ENCODE assay signal across 8 cellular contexts in the genomic region with DNA sequence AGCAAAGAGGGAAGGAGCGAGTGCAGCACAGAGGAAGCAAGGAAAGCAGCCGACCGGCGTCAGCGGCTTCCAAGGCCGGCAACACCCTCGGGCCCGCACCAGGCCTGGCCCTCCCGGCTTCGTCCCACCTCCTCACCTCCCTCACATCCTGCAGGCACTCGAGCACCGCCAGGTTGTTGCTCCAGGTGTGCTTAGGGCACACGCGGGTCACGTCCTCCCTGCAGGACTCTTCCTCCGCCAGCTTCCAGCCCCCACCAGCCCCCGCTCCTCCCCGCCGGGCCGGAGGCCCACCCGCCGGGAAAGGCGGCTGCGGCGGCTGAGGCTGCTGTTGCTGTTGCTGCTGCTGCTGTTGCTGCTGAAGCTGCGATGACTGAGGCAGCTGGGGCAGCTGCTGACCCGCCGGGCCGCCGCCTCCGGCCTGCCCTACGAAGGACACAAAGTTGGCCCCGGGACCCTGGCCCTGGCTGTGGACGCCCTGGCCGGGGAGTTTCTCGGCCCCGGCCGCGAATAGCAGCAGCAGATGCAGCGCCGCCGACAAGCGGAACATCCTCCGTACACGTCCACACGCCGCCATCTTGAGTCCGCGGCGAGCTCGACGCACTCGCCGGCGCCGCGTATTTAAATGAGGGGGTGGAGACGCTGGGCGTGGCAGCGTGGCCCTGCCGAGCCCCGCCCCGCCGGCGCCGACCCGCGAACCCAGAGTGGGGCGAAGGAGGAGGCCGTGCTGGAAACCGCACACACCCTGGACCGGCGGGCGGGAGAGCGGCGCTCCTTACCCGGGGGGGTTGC. TPM values are rescaled to one million over a fixed set of nuclear protein-coding genes. Genes with fewer than 3 reads are reported as not detected.
DNase-seq lines count a peak whose midpoint lies in the region; ATAC-seq, FAIRE-seq and TF ChIP-seq lines count a peak whose summit lies in the region.

Gene GLG1, minus strand, starts transcription at position 594 of the 789 bp plus-strand sequence. Its CDS starts 20 bp downstream, at position 574.

- no peaks in the 10 kb centered on the region for H3K9me3 ChIP-seq in A549

- H3K4me2 ChIP-seq in A549, result peak within 1 kb of the TSS; percentile 97

- H3K36me3 Mint-ChIP-seq in WTC11 (peaks cover 3% of the 10 kb centered on the region; the same call in 1 of the 2 replicates), immature natural killer cell (no peaks in the 10 kb centered on the region)

- H3K27me3 Mint-ChIP-seq in WTC11 (ENCODE audit: low read depth) (no peaks in the 10 kb centered on the region), immature natural killer cell (ENCODE audit: low read depth in 3 of 3) (peaks cover 3 to 5% (median 5%) of the 10 kb centered on the region in 3 donors)

- peak; percentile 94 to 97 for ATAC-seq in A549
- ATAC-seq in GM18858 (IDR thresholded peaks at IDR 0.05; ENCODE audit: unreplicated experiment), result peak; percentile 91
- peak; percentile 94 for ATAC-seq in HG03066 (IDR thresholded peaks at IDR 0.05; ENCODE audit: low read depth, unreplicated experiment)
- ATAC-seq in WTC11, result peak; percentile 85

- no peak for FAIRE-seq in A549 (lab: Jason Lieb, UNC)
- no peak for FAIRE-seq in bronchial epithelial cell (lab: Jason Lieb, UNC)

- peak; percentile 56 to 91 for DNase-seq in A549 (ENCODE audit: low read depth in 1 of 2, low spot score in 1 of 2)
- peak; percentile 40 for DNase-seq in NCI-H2196 treated with DMSO at 0.1 percent for 48 hours (lab: John Stamatoyannopoulos, UW; ENCODE audit: unreplicated experiment)
- peak; percentile 90 for DNase-seq in WTC11 (ENCODE audit: low spot score)
- peak; percentile 79 for DNase-seq in bronchial epithelial cell (ENCODE audit: low read depth)
- DNase-seq in immature natural killer cell, result peak; percentile 92 to 93 (median 92)
- peak; percentile 86 for DNase-seq in smooth muscle cell of the brain vasculature (ENCODE audit: low read depth, low spot score)

- peak; percentile 99 for TF ChIP-seq POLR2A in A549 (IDR thresholded peaks at IDR 0.05; ENCODE audit: low read length)

- H3K27ac ChIP-seq in A549, result peak within 1 kb of the TSS; percentile 92 to 96

- TF ChIP-seq CTCF in A549 (IDR thresholded peaks at IDR 0.05) (no peak), WTC11 (IDR thresholded peaks at IDR 0.05) (no peak), bronchial epithelial cell (IDR thresholded peaks at IDR 0.05; ENCODE audit: insufficient read depth, low read length, severe bottlenecking) (no peak)

- H3K4me1 Mint-ChIP-seq in WTC11 (peaks cover 45% of the 10 kb centered on the region), immature natural killer cell (peaks cover 51 to 63% of the 10 kb centered on the region in 2 donors)

- TF ChIP-seq RAD21 in A549 (conservative IDR thresholded peaks at IDR 0.05 in 1 of 2, IDR thresholded peaks at IDR 0.05 in 1 of 2), result 0 out of 5 replicates have a peak, but pooled peaks of 1 of the 2 experiments have one; percentile 27

- H3K27me3 ChIP-seq in bronchial epithelial cell (ENCODE audit: control insufficient read depth, insufficient read depth, low read length), result no peaks in the 10 kb centered on the region

- no peak for TF ChIP-seq EP300 in A549 (IDR thresholded peaks at IDR 0.05)

- H3K36me3 ChIP-seq in bronchial epithelial cell (ENCODE audit: control insufficient read depth, insufficient read depth, low read length), result no peaks in the 10 kb centered on the region

- 2% methylated on average over 47 of the region's 77 CpGs for whole genome bisulfite sequencing in A549 (ENCODE audit: missing lambda C conversion rate)

- H3K4me3 Mint-ChIP-seq in WTC11, result peak within 1 kb of the TSS; percentile 86
- peak within 1 kb of the TSS; percentile 92 to 99 (median 95) for H3K4me3 Mint-ChIP-seq in immature natural killer cell

- H3K4me1 ChIP-seq in A549, result peaks cover 35% of the 10 kb centered on the region

- POLR2A ChIA-PET in A549 (lab: Yijun Ruan, JAX) (interaction anchor here (0.5 to 1.4 kb wide), 19 partner anchors 10 to 152 kb away, joined by 3 to 11 read pairs (median 4); partner anchors contain the start of genes MLKL and RFWD3), WTC11 (lab: Charles Lee) (interaction anchor here (1.2 to 2.2 kb wide), 4 partner anchors 14 to 60 kb away, joined by 3 to 8 read pairs (median 4); partner anchors contain the start of gene RFWD3)

- H3K4me3 ChIP-seq in A549, result peak within 1 kb of the TSS; percentile 89
- peak within 1 kb of the TSS; percentile 93 for H3K4me3 ChIP-seq in bronchial epithelial cell (ENCODE audit: low read depth, low read length)

- CTCF ChIA-PET in A549 (lab: Yijun Ruan, JAX), result interaction anchor here (1.8 to 2.0 kb wide), 2 partner anchors 10 to 16 kb away, joined by 4 to 5 read pairs; no protein-coding TSS in a partner anchor
- CTCF ChIA-PET in WTC11 (lab: Charles Lee), result interaction anchor here (0.5 to 1.0 kb wide), 4 partner anchors 16 to 256 kb away, joined by 3 to 6 read pairs (median 3); no protein-coding TSS in a partner anchor

- peak within 1 kb of the TSS; percentile 96 for H3K27ac Mint-ChIP-seq in WTC11
- peak within 1 kb of the TSS; percentile 94 to 98 (median 97) for H3K27ac Mint-ChIP-seq in immature natural killer cell

- H3K9me3 Mint-ChIP-seq in WTC11 (no peaks in the 10 kb centered on the region), immature natural killer cell (no peaks in the 10 kb centered on the region)

TF ChIP-seq in A549, 52 proteins besides CTCF, POLR2A, EP300 and RAD21 (continues in another document):
- TF ChIP-seq BCL3 (IDR thresholded peaks at IDR 0.05) (peak; percentile 88; the same call in 2 of the 3 replicates), FOXS1 (CRISPR knock-in tag; IDR thresholded peaks at IDR 0.05) (no peak), RARB (CRISPR knock-in tag; IDR thresholded peaks at IDR 0.05) (no peak), POLR2AphosphoS2 (conservative IDR thresholded peaks at IDR 0.05; ENCODE audit: low read length) (no peak)
- TF ChIP-seq, protein P1, sequence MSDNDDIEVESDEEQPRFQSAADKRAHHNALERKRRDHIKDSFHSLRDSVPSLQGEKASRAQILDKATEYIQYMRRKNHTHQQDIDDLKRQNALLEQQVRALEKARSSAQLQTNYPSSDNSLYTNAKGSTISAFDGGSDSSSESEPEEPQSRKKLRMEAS (IDR thresholded peaks at IDR 0.05), result peak; percentile 77

TF ChIP-seq in WTC11, 78 proteins besides CTCF, POLR2A, EP300 and RAD21 (continues in another document):
- TF ChIP-seq ESRRA (CRISPR knock-in tag; IDR thresholded peaks at IDR 0.05; ENCODE audit: borderline replicate concordance), result 0 out of 2 replicates have a peak, but pooled peaks have one; percentile 79
- no peak for TF ChIP-seq EMX1 (CRISPR knock-in tag; IDR thresholded peaks at IDR 0.05)
- 0 out of 2 replicates have a peak, but pooled peaks have one; percentile 45 for TF ChIP-seq ZNF416 (CRISPR knock-in tag; IDR thresholded peaks at IDR 0.05)
- peak; percentile 60; the same call in 1 of the 2 replicates for TF ChIP-seq SMAD3 (CRISPR knock-in tag; IDR thresholded peaks at IDR 0.05; ENCODE audit: borderline replicate concordance)
- TF ChIP-seq TP53 (CRISPR knock-in tag; IDR thresholded peaks at IDR 0.05), result 0 out of 2 replicates have a peak, but pooled peaks have one; percentile 50
- peak; percentile 48; the same call in 1 of the 2 replicates for TF ChIP-seq TEAD1 (CRISPR knock-in tag; IDR thresholded peaks at IDR 0.05)
- peak; percentile 79; the same call in 1 of the 2 replicates for TF ChIP-seq FOXK1 (CRISPR knock-in tag; IDR thresholded peaks at IDR 0.05)
- TF ChIP-seq, protein P2, sequence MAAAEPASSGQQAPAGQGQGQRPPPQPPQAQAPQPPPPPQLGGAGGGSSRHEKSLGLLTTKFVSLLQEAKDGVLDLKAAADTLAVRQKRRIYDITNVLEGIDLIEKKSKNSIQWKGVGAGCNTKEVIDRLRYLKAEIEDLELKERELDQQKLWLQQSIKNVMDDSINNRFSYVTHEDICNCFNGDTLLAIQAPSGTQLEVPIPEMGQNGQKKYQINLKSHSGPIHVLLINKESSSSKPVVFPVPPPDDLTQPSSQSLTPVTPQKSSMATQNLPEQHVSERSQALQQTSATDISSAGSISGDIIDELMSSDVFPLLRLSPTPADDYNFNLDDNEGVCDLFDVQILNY (CRISPR knock-in tag; IDR thresholded peaks at IDR 0.05), result peak; percentile 53; the same call in 1 of the 2 replicates
- peak; percentile 86 for TF ChIP-seq MYBL2 (CRISPR knock-in tag; IDR thresholded peaks at IDR 0.05)
- TF ChIP-seq ZNF423 (CRISPR knock-in tag; IDR thresholded peaks at IDR 0.05), result 0 out of 2 replicates have a peak, but pooled peaks have one; percentile 42
- TF ChIP-seq OVOL2 (CRISPR knock-in tag; IDR thresholded peaks at IDR 0.05; ENCODE audit: borderline replicate concordance), result no peak
- TF ChIP-seq, protein P1 (CRISPR knock-in tag; IDR thresholded peaks at IDR 0.05), result peak; percentile 82
- TF ChIP-seq FOXP1 (CRISPR knock-in tag; IDR thresholded peaks at IDR 0.05; ENCODE audit: borderline replicate concordance), result peak; percentile 87; the same call in 1 of the 2 replicates
- TF ChIP-seq PREB (CRISPR knock-in tag; IDR thresholded peaks at IDR 0.05; ENCODE audit: borderline replicate concordance), result peak; percentile 91; the same call in 1 of the 2 replicates
- TF ChIP-seq ETV6 (CRISPR knock-in tag; IDR thresholded peaks at IDR 0.05), result peak; percentile 66; the same call in 1 of the 2 replicates
- TF ChIP-seq SMAD4 (CRISPR knock-in tag; IDR thresholded peaks at IDR 0.05), result peak; percentile 29; the same call in 1 of the 2 replicates

RNA-seq across cellular contexts. Expression of gene GLG1, which starts in this region (rescaled TPM):
- polyA plus RNA-seq in A549 (2011; rRNA removed), result 90.6 and 91.7 TPM in 2 replicates
- 21.0 and 21.5 TPM in 2 replicates for polyA plus RNA-seq in A549 (2012; cell fraction: cytosol; rRNA removed)
- 47.7 and 69.8 TPM in 2 replicates for polyA plus RNA-seq in A549 (2012; cell fraction: nucleus; rRNA removed)
- polyA plus RNA-seq in A549 (2017; fragmentation: RNase III; extraction: RNeasy Plus Mini Kit Qiagen cat#74134 plus additional on column Dnase treatment), result 47.3 to 53.5 TPM (median 51.9 TPM) in 3 replicates
- 107 and 110 TPM in 2 replicates for polyA minus RNA-seq in A549 (2011; rRNA and poly(A)+ RNA removed)
- 156 to 179 TPM (median 171 TPM) in 3 replicates for total RNA-seq in WTC11 (2021)
- total RNA-seq in bronchial epithelial cell, result 65.0 and 71.2 TPM in 2 replicates
- polyA plus RNA-seq in immature natural killer cell, result 100 to 1,000 TPM in 1 of 3 donors, 10 to 100 TPM in 2; 80.8 to 190 (median 86.3) TPM

Comparison
In these comparisons a context has a peak if more than half of its experiments do, and no peak if none do; other contexts are left out.
1. Peak in every context shown above with its lines: DNase-seq, ATAC-seq, H3K4me3 ChIP-seq and H3K27ac ChIP-seq.
2. DNase-seq: peak in every context shown above with its lines; median percentile 92 in immature natural killer cell; 90 in WTC11; 86 in smooth muscle cell of the brain vasculature; 79 in bronchial epithelial cell; 74 in A549; 40 in NCI-H2196 treated with DMSO at 0.1 percent for 48 hours.